ENCODE assay signal across 1 cellular context in genomic region chr3:49929333-49930240, GRCh38.
TF ChIP-seq lines count a peak whose summit lies in the region.

Gene MON1A, minus strand, starts transcription at chr3:49929811. Its CDS starts 16,465 bp downstream, at chr3:49913346.

TF ChIP-seq in HepG2, 621 proteins besides CTCF, POLR2A, EP300 and RAD21 (continued from another document and continues in another):
- TF ChIP-seq ZFP62 (CRISPR knock-in tag; IDR thresholded peaks at IDR 0.05), result no peak
- TF ChIP-seq NR3C1 (CRISPR knock-in tag; IDR thresholded peaks at IDR 0.05), result no peak
- no peak for TF ChIP-seq ZNF652 (CRISPR knock-in tag; IDR thresholded peaks at IDR 0.05; ENCODE audit: borderline replicate concordance, low read depth)
- no peak for TF ChIP-seq KLF9 (CRISPR knock-in tag; IDR thresholded peaks at IDR 0.05; ENCODE audit: low read depth)
- TF ChIP-seq, protein P1, sequence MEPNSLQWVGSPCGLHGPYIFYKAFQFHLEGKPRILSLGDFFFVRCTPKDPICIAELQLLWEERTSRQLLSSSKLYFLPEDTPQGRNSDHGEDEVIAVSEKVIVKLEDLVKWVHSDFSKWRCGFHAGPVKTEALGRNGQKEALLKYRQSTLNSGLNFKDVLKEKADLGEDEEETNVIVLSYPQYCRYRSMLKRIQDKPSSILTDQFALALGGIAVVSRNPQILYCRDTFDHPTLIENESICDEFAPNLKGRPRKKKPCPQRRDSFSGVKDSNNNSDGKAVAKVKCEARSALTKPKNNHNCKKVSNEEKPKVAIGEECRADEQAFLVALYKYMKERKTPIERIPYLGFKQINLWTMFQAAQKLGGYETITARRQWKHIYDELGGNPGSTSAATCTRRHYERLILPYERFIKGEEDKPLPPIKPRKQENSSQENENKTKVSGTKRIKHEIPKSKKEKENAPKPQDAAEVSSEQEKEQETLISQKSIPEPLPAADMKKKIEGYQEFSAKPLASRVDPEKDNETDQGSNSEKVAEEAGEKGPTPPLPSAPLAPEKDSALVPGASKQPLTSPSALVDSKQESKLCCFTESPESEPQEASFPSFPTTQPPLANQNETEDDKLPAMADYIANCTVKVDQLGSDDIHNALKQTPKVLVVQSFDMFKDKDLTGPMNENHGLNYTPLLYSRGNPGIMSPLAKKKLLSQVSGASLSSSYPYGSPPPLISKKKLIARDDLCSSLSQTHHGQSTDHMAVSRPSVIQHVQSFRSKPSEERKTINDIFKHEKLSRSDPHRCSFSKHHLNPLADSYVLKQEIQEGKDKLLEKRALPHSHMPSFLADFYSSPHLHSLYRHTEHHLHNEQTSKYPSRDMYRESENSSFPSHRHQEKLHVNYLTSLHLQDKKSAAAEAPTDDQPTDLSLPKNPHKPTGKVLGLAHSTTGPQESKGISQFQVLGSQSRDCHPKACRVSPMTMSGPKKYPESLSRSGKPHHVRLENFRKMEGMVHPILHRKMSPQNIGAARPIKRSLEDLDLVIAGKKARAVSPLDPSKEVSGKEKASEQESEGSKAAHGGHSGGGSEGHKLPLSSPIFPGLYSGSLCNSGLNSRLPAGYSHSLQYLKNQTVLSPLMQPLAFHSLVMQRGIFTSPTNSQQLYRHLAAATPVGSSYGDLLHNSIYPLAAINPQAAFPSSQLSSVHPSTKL (CRISPR knock-in tag; IDR thresholded peaks at IDR 0.05), result peak; percentile 65; the same call in 1 of the 2 replicates
- TF ChIP-seq ZBTB37 (CRISPR knock-in tag; IDR thresholded peaks at IDR 0.05), result 0 out of 2 replicates have a peak, but pooled peaks have one; percentile 37
- no peak for TF ChIP-seq SNRNP70 (IDR thresholded peaks at IDR 0.05; ENCODE audit: low read depth, low read length)
- TF ChIP-seq, protein P2, sequence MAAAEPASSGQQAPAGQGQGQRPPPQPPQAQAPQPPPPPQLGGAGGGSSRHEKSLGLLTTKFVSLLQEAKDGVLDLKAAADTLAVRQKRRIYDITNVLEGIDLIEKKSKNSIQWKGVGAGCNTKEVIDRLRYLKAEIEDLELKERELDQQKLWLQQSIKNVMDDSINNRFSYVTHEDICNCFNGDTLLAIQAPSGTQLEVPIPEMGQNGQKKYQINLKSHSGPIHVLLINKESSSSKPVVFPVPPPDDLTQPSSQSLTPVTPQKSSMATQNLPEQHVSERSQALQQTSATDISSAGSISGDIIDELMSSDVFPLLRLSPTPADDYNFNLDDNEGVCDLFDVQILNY (CRISPR knock-in tag; conservative IDR thresholded peaks at IDR 0.05), result no peak
- TF ChIP-seq RFXANK (CRISPR knock-in tag; IDR thresholded peaks at IDR 0.05), result no peak
- TF ChIP-seq ZNF780A (CRISPR knock-in tag; IDR thresholded peaks at IDR 0.05), result no peak
- TF ChIP-seq JUN (CRISPR knock-in tag; IDR thresholded peaks at IDR 0.05), result no peak
- 0 out of 2 replicates have a peak, but pooled peaks have one; percentile 40 for TF ChIP-seq MIXL1 (CRISPR knock-in tag; IDR thresholded peaks at IDR 0.05)
- TF ChIP-seq, protein P3, sequence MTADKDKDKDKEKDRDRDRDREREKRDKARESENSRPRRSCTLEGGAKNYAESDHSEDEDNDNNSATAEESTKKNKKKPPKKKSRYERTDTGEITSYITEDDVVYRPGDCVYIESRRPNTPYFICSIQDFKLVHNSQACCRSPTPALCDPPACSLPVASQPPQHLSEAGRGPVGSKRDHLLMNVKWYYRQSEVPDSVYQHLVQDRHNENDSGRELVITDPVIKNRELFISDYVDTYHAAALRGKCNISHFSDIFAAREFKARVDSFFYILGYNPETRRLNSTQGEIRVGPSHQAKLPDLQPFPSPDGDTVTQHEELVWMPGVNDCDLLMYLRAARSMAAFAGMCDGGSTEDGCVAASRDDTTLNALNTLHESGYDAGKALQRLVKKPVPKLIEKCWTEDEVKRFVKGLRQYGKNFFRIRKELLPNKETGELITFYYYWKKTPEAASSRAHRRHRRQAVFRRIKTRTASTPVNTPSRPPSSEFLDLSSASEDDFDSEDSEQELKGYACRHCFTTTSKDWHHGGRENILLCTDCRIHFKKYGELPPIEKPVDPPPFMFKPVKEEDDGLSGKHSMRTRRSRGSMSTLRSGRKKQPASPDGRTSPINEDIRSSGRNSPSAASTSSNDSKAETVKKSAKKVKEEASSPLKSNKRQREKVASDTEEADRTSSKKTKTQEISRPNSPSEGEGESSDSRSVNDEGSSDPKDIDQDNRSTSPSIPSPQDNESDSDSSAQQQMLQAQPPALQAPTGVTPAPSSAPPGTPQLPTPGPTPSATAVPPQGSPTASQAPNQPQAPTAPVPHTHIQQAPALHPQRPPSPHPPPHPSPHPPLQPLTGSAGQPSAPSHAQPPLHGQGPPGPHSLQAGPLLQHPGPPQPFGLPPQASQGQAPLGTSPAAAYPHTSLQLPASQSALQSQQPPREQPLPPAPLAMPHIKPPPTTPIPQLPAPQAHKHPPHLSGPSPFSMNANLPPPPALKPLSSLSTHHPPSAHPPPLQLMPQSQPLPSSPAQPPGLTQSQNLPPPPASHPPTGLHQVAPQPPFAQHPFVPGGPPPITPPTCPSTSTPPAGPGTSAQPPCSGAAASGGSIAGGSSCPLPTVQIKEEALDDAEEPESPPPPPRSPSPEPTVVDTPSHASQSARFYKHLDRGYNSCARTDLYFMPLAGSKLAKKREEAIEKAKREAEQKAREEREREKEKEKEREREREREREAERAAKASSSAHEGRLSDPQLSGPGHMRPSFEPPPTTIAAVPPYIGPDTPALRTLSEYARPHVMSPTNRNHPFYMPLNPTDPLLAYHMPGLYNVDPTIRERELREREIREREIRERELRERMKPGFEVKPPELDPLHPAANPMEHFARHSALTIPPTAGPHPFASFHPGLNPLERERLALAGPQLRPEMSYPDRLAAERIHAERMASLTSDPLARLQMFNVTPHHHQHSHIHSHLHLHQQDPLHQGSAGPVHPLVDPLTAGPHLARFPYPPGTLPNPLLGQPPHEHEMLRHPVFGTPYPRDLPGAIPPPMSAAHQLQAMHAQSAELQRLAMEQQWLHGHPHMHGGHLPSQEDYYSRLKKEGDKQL (CRISPR knock-in tag; IDR thresholded peaks at IDR 0.05; ENCODE audit: low read depth), result no peak
- no peak for TF ChIP-seq BRF2 (CRISPR knock-in tag; IDR thresholded peaks at IDR 0.05)
- peak; percentile 56; the same call in 1 of the 2 replicates for TF ChIP-seq ZNF547 (CRISPR knock-in tag; IDR thresholded peaks at IDR 0.05)
- TF ChIP-seq THAP8 (CRISPR knock-in tag; IDR thresholded peaks at IDR 0.05; ENCODE audit: borderline replicate concordance), result no peak
- TF ChIP-seq KMT2B (CRISPR knock-in tag; IDR thresholded peaks at IDR 0.05), result peak; percentile 70
- no peak for TF ChIP-seq CENPT (CRISPR knock-in tag; IDR thresholded peaks at IDR 0.05; ENCODE audit: low read depth)
- no peak for TF ChIP-seq DPF2 (CRISPR knock-in tag; IDR thresholded peaks at IDR 0.05; ENCODE audit: borderline replicate concordance, low read depth)
- no peak for TF ChIP-seq EZH2 (conservative IDR thresholded peaks at IDR 0.05; ENCODE audit: low read depth, low read length)
- no peak for TF ChIP-seq ZFP41 (CRISPR knock-in tag; IDR thresholded peaks at IDR 0.05; ENCODE audit: borderline replicate concordance)
- no peak for TF ChIP-seq ZBTB39 (CRISPR knock-in tag; IDR thresholded peaks at IDR 0.05)
- TF ChIP-seq ZNF350 (CRISPR knock-in tag; IDR thresholded peaks at IDR 0.05; ENCODE audit: borderline replicate concordance, low read depth), result peak; percentile 95
- TF ChIP-seq ZNF430 (CRISPR knock-in tag; IDR thresholded peaks at IDR 0.05), result peak; percentile 34; the same call in 1 of the 2 replicates
- peak; percentile 21; the same call in 1 of the 2 replicates for TF ChIP-seq HNRNPUL1 (IDR thresholded peaks at IDR 0.05; ENCODE audit: low read depth, low read length)
- peak; percentile 98 for TF ChIP-seq CEBPG (CRISPR knock-in tag; IDR thresholded peaks at IDR 0.05)
- no peak for TF ChIP-seq SRSF9 (IDR thresholded peaks at IDR 0.05; ENCODE audit: borderline replicate concordance, insufficient read depth, low read depth, low read length, poor library complexity, severe bottlenecking)
- peak; percentile 67 for TF ChIP-seq ZNF317 (CRISPR knock-in tag; IDR thresholded peaks at IDR 0.05)
- no peak for TF ChIP-seq CHD4 (IDR thresholded peaks at IDR 0.05; ENCODE audit: borderline replicate concordance, low read length)
- 0 out of 2 replicates have a peak, but pooled peaks have one; percentile 69 for TF ChIP-seq NR2F2 (IDR thresholded peaks at IDR 0.05; ENCODE audit: borderline replicate concordance, low read depth)
- 0 out of 2 replicates have a peak, but pooled peaks have one; percentile 18 for TF ChIP-seq MEIS2 (CRISPR knock-in tag; IDR thresholded peaks at IDR 0.05)
- TF ChIP-seq NR2F1 (CRISPR knock-in tag; IDR thresholded peaks at IDR 0.05), result peak; percentile 74 to 79
- no peak; the same call in 1 of the 2 replicates for TF ChIP-seq ZBTB38 (CRISPR knock-in tag; IDR thresholded peaks at IDR 0.05)
- peak; percentile 90 for TF ChIP-seq ERF (CRISPR knock-in tag; IDR thresholded peaks at IDR 0.05)
- no peak for TF ChIP-seq NFRKB (IDR thresholded peaks at IDR 0.05)
- TF ChIP-seq ZBTB21 (CRISPR knock-in tag; IDR thresholded peaks at IDR 0.05), result no peak
- no peak for TF ChIP-seq ELK4 (CRISPR knock-in tag; IDR thresholded peaks at IDR 0.05; ENCODE audit: borderline replicate concordance)
- TF ChIP-seq, protein P4, sequence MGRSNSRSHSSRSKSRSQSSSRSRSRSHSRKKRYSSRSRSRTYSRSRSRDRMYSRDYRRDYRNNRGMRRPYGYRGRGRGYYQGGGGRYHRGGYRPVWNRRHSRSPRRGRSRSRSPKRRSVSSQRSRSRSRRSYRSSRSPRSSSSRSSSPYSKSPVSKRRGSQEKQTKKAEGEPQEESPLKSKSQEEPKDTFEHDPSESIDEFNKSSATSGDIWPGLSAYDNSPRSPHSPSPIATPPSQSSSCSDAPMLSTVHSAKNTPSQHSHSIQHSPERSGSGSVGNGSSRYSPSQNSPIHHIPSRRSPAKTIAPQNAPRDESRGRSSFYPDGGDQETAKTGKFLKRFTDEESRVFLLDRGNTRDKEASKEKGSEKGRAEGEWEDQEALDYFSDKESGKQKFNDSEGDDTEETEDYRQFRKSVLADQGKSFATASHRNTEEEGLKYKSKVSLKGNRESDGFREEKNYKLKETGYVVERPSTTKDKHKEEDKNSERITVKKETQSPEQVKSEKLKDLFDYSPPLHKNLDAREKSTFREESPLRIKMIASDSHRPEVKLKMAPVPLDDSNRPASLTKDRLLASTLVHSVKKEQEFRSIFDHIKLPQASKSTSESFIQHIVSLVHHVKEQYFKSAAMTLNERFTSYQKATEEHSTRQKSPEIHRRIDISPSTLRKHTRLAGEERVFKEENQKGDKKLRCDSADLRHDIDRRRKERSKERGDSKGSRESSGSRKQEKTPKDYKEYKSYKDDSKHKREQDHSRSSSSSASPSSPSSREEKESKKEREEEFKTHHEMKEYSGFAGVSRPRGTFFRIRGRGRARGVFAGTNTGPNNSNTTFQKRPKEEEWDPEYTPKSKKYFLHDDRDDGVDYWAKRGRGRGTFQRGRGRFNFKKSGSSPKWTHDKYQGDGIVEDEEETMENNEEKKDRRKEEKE (IDR thresholded peaks at IDR 0.05), result no peak
- peak; percentile 76; the same call in 1 of the 2 replicates for TF ChIP-seq SMAD3 (CRISPR knock-in tag; IDR thresholded peaks at IDR 0.05)
